Comparison of ENCODE assay signal across 1 cellular context in the genomic region with DNA sequence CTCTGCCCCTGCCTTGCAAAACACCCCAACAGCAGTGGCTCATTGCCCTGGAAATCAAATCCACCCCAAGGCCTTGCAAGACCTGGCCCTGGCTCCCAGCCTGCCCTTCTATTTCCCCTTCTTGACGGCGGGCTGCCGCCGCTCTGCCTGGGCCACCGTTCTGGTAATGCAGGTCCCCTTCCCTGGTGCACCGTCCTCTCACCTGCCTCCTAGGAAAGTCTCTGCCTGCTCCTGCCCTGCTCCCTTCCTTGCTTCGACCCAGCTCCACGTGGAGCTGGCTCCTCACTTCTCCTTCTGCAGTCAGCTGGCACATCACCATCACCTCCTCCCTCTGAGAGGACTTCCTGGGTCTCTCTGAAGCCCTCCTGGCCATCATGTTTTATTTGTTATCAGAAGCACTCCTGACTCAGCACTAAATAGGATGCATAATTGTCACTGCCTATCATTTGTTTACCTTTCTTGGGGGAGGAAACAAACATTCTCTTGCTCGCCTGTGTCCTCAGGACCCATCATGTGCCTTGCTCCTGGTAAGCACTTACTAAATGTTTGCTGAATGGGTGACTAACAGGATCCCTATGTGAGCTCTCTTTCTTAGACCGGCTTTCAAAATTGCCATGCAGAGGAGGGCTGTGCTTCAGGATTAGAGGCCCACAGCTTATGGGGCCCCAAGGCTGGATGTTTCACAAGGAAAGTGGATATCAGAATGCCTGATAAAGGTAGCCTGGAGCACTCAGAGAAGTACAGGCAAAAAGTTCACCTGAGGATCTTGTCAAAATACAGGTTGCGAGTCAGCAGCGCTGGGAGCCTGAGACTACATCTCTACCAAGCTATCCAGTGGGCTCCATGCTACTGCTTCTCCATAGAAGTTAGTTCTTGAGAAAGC.
TF ChIP-seq lines count a peak whose summit lies in the region.

No MANE protein-coding gene starts in this region.

TF ChIP-seq in IMR-90, 13 proteins besides CTCF, POLR2A, EP300 and RAD21 (continued from another document):
- TF ChIP-seq NFE2L2 (IDR thresholded peaks at IDR 0.05; ENCODE audit: low read depth, low read length) (peak; percentile 62; the same call in 1 of the 2 replicates), RCOR1 (IDR thresholded peaks at IDR 0.05; ENCODE audit: insufficient replicate concordance, low read length) (no peak), RFX5 (IDR thresholded peaks at IDR 0.05; ENCODE audit: low read depth, low read length) (no peak), MAFK (IDR thresholded peaks at IDR 0.05; ENCODE audit: low read depth, low read length) (peak; percentile 96), FOS (IDR thresholded peaks at IDR 0.05; ENCODE audit: low read depth, low read length) (no peak), BHLHE40 (IDR thresholded peaks at IDR 0.05; ENCODE audit: low read depth, low read length) (peak; percentile 76)
